In the genomic region with DNA sequence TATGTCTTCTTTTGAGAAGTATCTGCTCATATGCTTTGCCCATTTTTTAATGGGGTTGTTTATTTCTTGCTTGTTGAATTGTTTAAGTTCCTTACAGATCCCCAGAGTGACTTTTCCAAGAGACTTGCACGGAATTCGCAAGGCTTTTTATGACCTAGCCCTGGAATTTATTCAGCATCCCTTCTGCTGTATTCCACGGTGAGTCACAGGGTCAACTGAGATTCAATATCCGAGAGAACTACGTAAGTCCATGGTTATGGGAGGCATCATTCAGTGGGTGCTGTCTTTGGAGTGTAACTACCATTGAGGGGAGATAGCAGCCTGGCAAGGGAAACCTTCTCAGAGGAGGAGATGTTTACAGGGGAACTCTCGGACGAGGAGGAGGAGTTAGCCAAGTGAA, we compare ENCODE assay signal across 12 cellular contexts. TPM values are rescaled to one million over a fixed set of nuclear protein-coding genes. Genes with fewer than 3 reads are reported as not detected.
DNase-seq lines count a peak whose midpoint lies in the region; ATAC-seq, FAIRE-seq and TF ChIP-seq lines count a peak whose summit lies in the region.
"Had no signal": no experiment of that assay in that cellular context is flagged by ENCODE, and none has a peak within 500 bp of the region (broad histone marks: within the 10 kb centered on the region; RNA-seq: fewer than 3 reads in every experiment).

No MANE protein-coding gene starts in this region.

- peaks cover 45% of the 10 kb centered on the region for H3K4me1 Mint-ChIP-seq in chondrocyte (ENCODE audit: low read depth)
- H3K4me1 Mint-ChIP-seq in activated T-helper 1 cell treated with anti-CD3 and anti-CD28 coated beads, Interleukin-12 subunit alpha, Interleukin-12 subunit beta, Interleukin-2, Interleukin-4 antibody, amounts not matched to agents 30 ng/mL and 10 ng/mL and 1 ng/mL, durations not matched to agents 14 hours and 24 hours and 36 hours (ENCODE audit: low read depth), result no peaks in the 10 kb centered on the region
- H3K4me1 Mint-ChIP-seq: activated naive CD8-positive, alpha-beta T cell treated with anti-CD3 and anti-CD28 coated beads for 36 hours had no signal

- DNase-seq in AG20443 (ENCODE audit: low spot score) (peak; percentile 38), M059J (ENCODE audit: low read depth) (peak; percentile 99), chondrocyte (ENCODE audit: low spot score) (no peak), activated T-cell treated with anti-CD3 and anti-CD28 coated beads for 4 hours (no peak), GM12891 (ENCODE audit: insufficient read length, low spot score) (no peak)
- no peak for DNase-seq in activated naive CD4-positive, alpha-beta T cell treated with anti-CD3 and anti-CD28 coated beads, Interleukin-2, amount 50 U/mL, for 72 hours (ENCODE audit: low spot score in 2 of 2)
- DNase-seq in activated T-helper 1 cell treated with anti-CD3 and anti-CD28 coated beads, Interleukin-12 subunit alpha, Interleukin-12 subunit beta, Interleukin-2, Interleukin-4 antibody, amounts not matched to agents 30 ng/mL and 10 ng/mL and 1 ng/mL, durations not matched to agents 14 hours and 24 hours and 36 hours (ENCODE audit: low spot score), result no peak
- DNase-seq: activated CD4-positive, alpha-beta T cell treated with anti-CD3 and anti-CD28 coated beads, Interleukin-2, amount 10 ng/mL, durations not matched to agents 7 days and 5 days; activated naive CD8-positive, alpha-beta T cell treated with anti-CD3 and anti-CD28 coated beads for 36 hours; left ventricle myocardium superior; NCI-H510A treated with DMSO at 0.1 percent for 48 hours had no signal

- FAIRE-seq in GM12891 (lab: Jason Lieb, UNC), result no peak

- H3K9me3 Mint-ChIP-seq in chondrocyte (ENCODE audit: low read depth), result peaks cover 9% of the 10 kb centered on the region
- H3K9me3 Mint-ChIP-seq in activated naive CD4-positive, alpha-beta T cell treated with anti-CD3 and anti-CD28 coated beads, Interleukin-2, amount 50 U/mL, for 72 hours, result no peaks in the 10 kb centered on the region
- H3K9me3 Mint-ChIP-seq in activated T-helper 1 cell treated with anti-CD3 and anti-CD28 coated beads, Interleukin-12 subunit alpha, Interleukin-12 subunit beta, Interleukin-2, Interleukin-4 antibody, amounts not matched to agents 30 ng/mL and 10 ng/mL and 1 ng/mL, durations not matched to agents 14 hours and 24 hours and 36 hours, result no peaks in the 10 kb centered on the region
- H3K9me3 Mint-ChIP-seq: activated CD4-positive, alpha-beta T cell treated with anti-CD3 and anti-CD28 coated beads, Interleukin-2, amount 10 ng/mL, durations not matched to agents 7 days and 5 days; activated naive CD8-positive, alpha-beta T cell treated with anti-CD3 and anti-CD28 coated beads for 36 hours had no signal

- no peak overlapping the region for H3K4me3 ChIP-seq in mesodermal cell (ENCODE audit: extremely low read depth, insufficient read depth, low read length, poor library complexity, severe bottlenecking)

- H3K9me3 ChIP-seq in mesodermal cell (ENCODE audit: control insufficient read depth, low read length), result no peaks in the 10 kb centered on the region

- peaks cover 3% of the 10 kb centered on the region for H3K36me3 ChIP-seq in mesodermal cell (ENCODE audit: control insufficient read depth, insufficient read depth, low read length)

- H3K27ac Mint-ChIP-seq in chondrocyte (ENCODE audit: unreplicated experiment), result peak overlapping the region; percentile 89
- H3K27ac Mint-ChIP-seq in activated naive CD4-positive, alpha-beta T cell treated with anti-CD3 and anti-CD28 coated beads, Interleukin-2, amount 50 U/mL, for 72 hours, result no peak overlapping the region
- no peak overlapping the region for H3K27ac Mint-ChIP-seq in activated T-helper 1 cell treated with anti-CD3 and anti-CD28 coated beads, Interleukin-12 subunit alpha, Interleukin-12 subunit beta, Interleukin-2, Interleukin-4 antibody, amounts not matched to agents 30 ng/mL and 10 ng/mL and 1 ng/mL, durations not matched to agents 14 hours and 24 hours and 36 hours
- H3K27ac Mint-ChIP-seq: activated CD4-positive, alpha-beta T cell treated with anti-CD3 and anti-CD28 coated beads, Interleukin-2, amount 10 ng/mL, durations not matched to agents 7 days and 5 days; activated naive CD8-positive, alpha-beta T cell treated with anti-CD3 and anti-CD28 coated beads for 36 hours had no signal

- 89 to 92% methylated on average over 5 to 7 of the region's 7 CpGs for WGBS in mesodermal cell (ENCODE audit: insufficient coverage in 2 of 2), 2 experiments

- peaks cover 35% of the 10 kb centered on the region for H3K4me1 ChIP-seq in mesodermal cell (ENCODE audit: control insufficient read depth, insufficient read depth, low read length, poor library complexity, severe bottlenecking)

- peak overlapping the region; percentile 52 for H3K27ac ChIP-seq in mesodermal cell (ENCODE audit: low read depth, low read length, severe bottlenecking)

- no peaks in the 10 kb centered on the region for H3K27me3 Mint-ChIP-seq in chondrocyte (ENCODE audit: low read depth)
- no peaks in the 10 kb centered on the region for H3K27me3 Mint-ChIP-seq in activated T-helper 1 cell treated with anti-CD3 and anti-CD28 coated beads, Interleukin-12 subunit alpha, Interleukin-12 subunit beta, Interleukin-2, Interleukin-4 antibody, amounts not matched to agents 30 ng/mL and 10 ng/mL and 1 ng/mL, durations not matched to agents 14 hours and 24 hours and 36 hours (ENCODE audit: insufficient read depth)
- H3K27me3 Mint-ChIP-seq: activated CD4-positive, alpha-beta T cell treated with anti-CD3 and anti-CD28 coated beads, Interleukin-2, amount 10 ng/mL, durations not matched to agents 7 days and 5 days; activated naive CD8-positive, alpha-beta T cell treated with anti-CD3 and anti-CD28 coated beads for 36 hours had no signal

- intact Hi-C loops in activated T-helper 1 cell treated with anti-CD3 and anti-CD28 coated beads, Interleukin-12 subunit alpha, Interleukin-12 subunit beta, Interleukin-2, Interleukin-4 antibody, amounts not matched to agents 30 ng/mL and 10 ng/mL and 1 ng/mL, durations not matched to agents 14 hours and 24 hours and 36 hours (cut with micrococcal nuclease), result no loop called here

- no peak for TF ChIP-seq CTCF in chondrocyte (IDR thresholded peaks at IDR 0.05)

- no peak for TF ChIP-seq POLR2A in GM12891 (IDR thresholded peaks at IDR 0.05; ENCODE audit: low read depth, low read length)

- ATAC-seq in activated naive CD4-positive, alpha-beta T cell treated with anti-CD3 and anti-CD28 coated beads, Interleukin-2, amount 50 U/mL, for 72 hours, result no peak
- ATAC-seq: left ventricle myocardium superior had no signal

- peaks cover 6% of the 10 kb centered on the region for H3K36me3 Mint-ChIP-seq in chondrocyte (ENCODE audit: low read depth)
- peaks cover 0 to 4% of the 10 kb centered on the region in 2 donors for H3K36me3 Mint-ChIP-seq in activated naive CD4-positive, alpha-beta T cell treated with anti-CD3 and anti-CD28 coated beads, Interleukin-2, amount 50 U/mL, for 72 hours
- peaks cover 3% of the 10 kb centered on the region for H3K36me3 Mint-ChIP-seq in activated T-helper 1 cell treated with anti-CD3 and anti-CD28 coated beads, Interleukin-12 subunit alpha, Interleukin-12 subunit beta, Interleukin-2, Interleukin-4 antibody, amounts not matched to agents 30 ng/mL and 10 ng/mL and 1 ng/mL, durations not matched to agents 14 hours and 24 hours and 36 hours (ENCODE audit: low read depth)

- no peak overlapping the region for H3K4me3 Mint-ChIP-seq in chondrocyte (ENCODE audit: unreplicated experiment)
- H3K4me3 Mint-ChIP-seq in activated T-helper 1 cell treated with anti-CD3 and anti-CD28 coated beads, Interleukin-12 subunit alpha, Interleukin-12 subunit beta, Interleukin-2, Interleukin-4 antibody, amounts not matched to agents 30 ng/mL and 10 ng/mL and 1 ng/mL, durations not matched to agents 14 hours and 24 hours and 36 hours, result no peak overlapping the region
- H3K4me3 Mint-ChIP-seq: activated CD4-positive, alpha-beta T cell treated with anti-CD3 and anti-CD28 coated beads, Interleukin-2, amount 10 ng/mL, durations not matched to agents 7 days and 5 days; activated naive CD8-positive, alpha-beta T cell treated with anti-CD3 and anti-CD28 coated beads for 36 hours had no signal

TF ChIP-seq in GM12891, 5 proteins besides CTCF, POLR2A, EP300 and RAD21:
- no peak for TF ChIP-seq PAX5 (IDR thresholded peaks at IDR 0.05; ENCODE audit: insufficient read depth, low read length, severe bottlenecking)
- no peak for TF ChIP-seq POU2F2 (IDR thresholded peaks at IDR 0.05; ENCODE audit: low read depth, low read length)
- TF ChIP-seq TAF1 (IDR thresholded peaks at IDR 0.05; ENCODE audit: low read depth, low read length), result no peak
- no peak for TF ChIP-seq SPI1 (IDR thresholded peaks at IDR 0.05; ENCODE audit: low read depth, low read length)
- no peak for TF ChIP-seq POLR2AphosphoS5 (IDR thresholded peaks at IDR 0.05; ENCODE audit: low read depth, low read length)

RNA-seq across cellular contexts. Expression of a gene that starts 20.9 kb away (rescaled TPM):
- 70.0 and 89.7 TPM in 2 replicates for total RNA-seq in M059J (2014; rRNA removed; shearing (Covaris generic))
- total RNA-seq in chondrocyte, result 8.1 to 13.1 TPM (median 10.5 TPM) in 3 replicates
- polyA plus RNA-seq in mesodermal cell (2013, experiment 1 of 2), result 0.41 TPM
- polyA plus RNA-seq in mesodermal cell (2013, experiment 2 of 2), result 0.81 TPM
- total RNA-seq in activated naive CD4-positive, alpha-beta T cell treated with anti-CD3 and anti-CD28 coated beads, Interleukin-2, amount 50 U/mL, for 72 hours, result under 1 TPM; 0.30 to 0.80 TPM
- total RNA-seq in activated T-helper 1 cell treated with anti-CD3 and anti-CD28 coated beads, Interleukin-12 subunit alpha, Interleukin-12 subunit beta, Interleukin-2, Interleukin-4 antibody, amounts not matched to agents 30 ng/mL and 10 ng/mL and 1 ng/mL, durations not matched to agents 14 hours and 24 hours and 36 hours, result not detected in 2 replicates
- polyA plus RNA-seq in GM12891 (2012; ENCODE audit: low read depth, missing spikeins), result not detected

RNA-seq across cellular contexts. Expression of a gene that starts 57.3 kb away (rescaled TPM):
- 125 and 149 TPM in 2 replicates for total RNA-seq in M059J (2014; rRNA removed; shearing (Covaris generic))
- 33.6 to 44.0 TPM (median 39.3 TPM) in 3 replicates for total RNA-seq in chondrocyte
- polyA plus RNA-seq in mesodermal cell (2013, experiment 1 of 2), result 54.2 TPM
- polyA plus RNA-seq in mesodermal cell (2013, experiment 2 of 2), result 57.0 TPM
- 100 to 1,000 TPM in 1 of 2 donors, 10 to 100 TPM in 1; 94.7 to 109 TPM for total RNA-seq in activated naive CD4-positive, alpha-beta T cell treated with anti-CD3 and anti-CD28 coated beads, Interleukin-2, amount 50 U/mL, for 72 hours
- total RNA-seq in activated T-helper 1 cell treated with anti-CD3 and anti-CD28 coated beads, Interleukin-12 subunit alpha, Interleukin-12 subunit beta, Interleukin-2, Interleukin-4 antibody, amounts not matched to agents 30 ng/mL and 10 ng/mL and 1 ng/mL, durations not matched to agents 14 hours and 24 hours and 36 hours, result 120 and 127 TPM in 2 replicates
- 50.6 TPM for polyA plus RNA-seq in GM12891 (2012; ENCODE audit: low read depth, missing spikeins)

Comparison
In these comparisons a context has a peak if more than half of its experiments do, and no peak if none do; other contexts are left out.
1. DNase-seq: peak in AG20443 (single experiment) and M059J (single experiment); none in chondrocyte (single experiment), activated naive CD4-positive, alpha-beta T cell treated with anti-CD3 and anti-CD28 coated beads, Interleukin-2, amount 50 U/mL, for 72 hours (0 of 2), activated T-cell treated with anti-CD3 and anti-CD28 coated beads for 4 hours (single experiment), activated T-helper 1 cell treated with anti-CD3 and anti-CD28 coated beads, Interleukin-12 subunit alpha, Interleukin-12 subunit beta, Interleukin-2, Interleukin-4 antibody, amounts not matched to agents 30 ng/mL and 10 ng/mL and 1 ng/mL, durations not matched to agents 14 hours and 24 hours and 36 hours (single experiment) and GM12891 (single experiment).